Comparison of ENCODE assay signal across 28 cellular contexts in genomic region chr10:130543787-130544186, GRCh38.
"Had no signal": no experiment of that assay in that cellular context is flagged by ENCODE, and none has a peak within 500 bp of the region (broad histone marks: within the 10 kb centered on the region; RNA-seq: fewer than 3 reads in every experiment).

No MANE protein-coding gene starts in this region.

- H3K9ac ChIP-seq: neural progenitor cell, parathyroid adenoma had no signal

- H3K4me2 ChIP-seq: neural progenitor cell had no signal

- DNase-seq: dorsolateral prefrontal cortex; effector CD4-positive, alpha-beta T cell; endodermal cell; foreskin fibroblast; gastrocnemius medialis; hippocampal formation; left cardiac atrium; left lung; mammary epithelial cell; mesendoderm; midbrain; naive thymus-derived CD4-positive, alpha-beta T cell; right cardiac atrium; small intestine; stimulated activated CD4-positive, alpha-beta T cell treated with anti-CD3 and anti-CD28 coated beads, Interleukin-15, amount 100 ng/mL, for 24 hours; stimulated activated CD4-positive, alpha-beta T cell treated with anti-CD3 and anti-CD28 coated beads, Interleukin-2, amount 100 ng/mL, for 48 hours; stimulated activated naive B cell treated with anti-CD40 and anti-IgM and Interleukin-4, amounts not matched to agents 10 μg/mL and 1 μg/mL and 100 μg/mL, for 72 hours; upper lobe of left lung; uterus had no signal

- H3K27me3 ChIP-seq: neural progenitor cell, tibial nerve, upper lobe of left lung, uterus had no signal

- FAIRE-seq: colon, islet of Langerhans, small intestine had no signal

- ATAC-seq: esophagus mucosa; gastrocnemius medialis; left cardiac atrium; left lung; naive thymus-derived CD4-positive, alpha-beta T cell; right cardiac atrium; stimulated activated naive B cell treated with anti-CD40 and anti-IgM and Interleukin-4, amounts not matched to agents 10 μg/mL and 1 μg/mL and 100 μg/mL, for 72 hours had no signal

- H3K36me3 ChIP-seq: gastrocnemius medialis, left lung, neural progenitor cell, prostate gland, thoracic aorta, tibial nerve, upper lobe of left lung, uterus had no signal

- H3K4me1 ChIP-seq: gastrocnemius medialis, left lung, parathyroid adenoma, prostate gland, tibial nerve, upper lobe of left lung, uterus had no signal

- H3K9me3 ChIP-seq: gastrocnemius medialis, left lung, prostate gland, thoracic aorta, tibial nerve, upper lobe of left lung, uterus had no signal

- H3K79me2 ChIP-seq: parathyroid adenoma had no signal

- H2AFZ ChIP-seq: neural progenitor cell, parathyroid adenoma had no signal

- H3K27ac ChIP-seq: dorsolateral prefrontal cortex, epithelial cell of prostate, gastrocnemius medialis, left lung, neural progenitor cell, parathyroid adenoma, prostate gland, thoracic aorta, tibial nerve, upper lobe of left lung, uterus had no signal

- H3K4me3 ChIP-seq: dorsolateral prefrontal cortex, gastrocnemius medialis, left lung, neural progenitor cell, prostate gland, thoracic aorta, tibial nerve, upper lobe of left lung, uterus had no signal
